ENCODE assay signal across 29 cellular contexts in genomic region chrX:734411-734810, GRCh38.
"Had no signal": no experiment of that assay in that cellular context is flagged by ENCODE, and none has a peak within 500 bp of the region (broad histone marks: within the 10 kb centered on the region; RNA-seq: fewer than 3 reads in every experiment).

No MANE protein-coding gene starts in this region.

- ATAC-seq: left colon; left lung; lower lobe of right lung; natural killer cell; right cardiac atrium; sciatic nerve; stimulated activated memory B cell treated with anti-CD40 and anti-IgM and Interleukin-4, amounts not matched to agents 10 μg/mL and 1 μg/mL and 100 μg/mL, for 72 hours; stimulated activated naive CD8-positive, alpha-beta T cell treated with anti-CD3 and anti-CD28 coated beads, Interleukin-15, amount 100 ng/mL, for 72 hours had no signal

- H3K4me1 Mint-ChIP-seq: mesothelial cell of epicardium; naive B cell; natural killer cell; stimulated activated memory B cell treated with anti-CD40 and anti-IgM and Interleukin-4, amounts not matched to agents 10 μg/mL and 1 μg/mL and 100 μg/mL, for 72 hours; stimulated activated naive CD8-positive, alpha-beta T cell treated with anti-CD3 and anti-CD28 coated beads, Interleukin-15, amount 100 ng/mL, for 72 hours had no signal

- DNase-seq: hippocampal formation; kidney; left colon; left lung; lower lobe of right lung; mammary epithelial cell; mesenchymal stem cell; naive B cell; natural killer cell; nephron progenitor cell; occipital lobe; right cardiac atrium; small intestine; stimulated activated CD4-positive, alpha-beta T cell treated with anti-CD3 and anti-CD28 coated beads, Interleukin-1b, Interleukin-23, amount 100 ng/mL, for 48 hours; stimulated activated CD4-positive, alpha-beta T cell treated with anti-CD3 and anti-CD28 coated beads, Interleukin-2, amount 100 ng/mL, for 48 hours; stimulated activated CD4-positive, alpha-beta T cell treated with anti-CD3 and anti-CD28 coated beads, Interleukin-4, amount 100 ng/mL, for 4 hours; stimulated activated CD8-positive, alpha-beta memory T cell treated with anti-CD3 and anti-CD28 coated beads, Interleukin-4, amount 100 ng/mL, for 48 hours; stimulated activated naive CD4-positive, alpha-beta T cell treated with Interleukin-2 at 50 U/mL for 16 hours; stimulated activated naive CD8-positive, alpha-beta T cell treated with anti-CD3 and anti-CD28 coated beads, Interleukin-15, amount 100 ng/mL, for 72 hours; testis; thyroid gland; transverse colon had no signal

- H3K9ac ChIP-seq: parathyroid adenoma had no signal

- H3K36me3 ChIP-seq: left lung, lower lobe of right lung, neutrophil, thyroid gland, transverse colon, upper lobe of left lung had no signal

- H3K27me3 ChIP-seq: left lung, neutrophil, testis, thyroid gland, transverse colon, upper lobe of left lung had no signal

- H3K4me3 Mint-ChIP-seq: mesothelial cell of epicardium; naive B cell; natural killer cell; nephron progenitor cell; stimulated activated memory B cell treated with anti-CD40 and anti-IgM and Interleukin-4, amounts not matched to agents 10 μg/mL and 1 μg/mL and 100 μg/mL, for 72 hours; stimulated activated naive CD8-positive, alpha-beta T cell treated with anti-CD3 and anti-CD28 coated beads, Interleukin-15, amount 100 ng/mL, for 72 hours had no signal

- H3K79me2 ChIP-seq: parathyroid adenoma had no signal

- H3K27me3 Mint-ChIP-seq: stimulated activated memory B cell treated with anti-CD40 and anti-IgM and Interleukin-4, amounts not matched to agents 10 μg/mL and 1 μg/mL and 100 μg/mL, for 72 hours; stimulated activated naive CD8-positive, alpha-beta T cell treated with anti-CD3 and anti-CD28 coated beads, Interleukin-15, amount 100 ng/mL, for 72 hours had no signal

- H3K4me3 ChIP-seq: left lung, lower lobe of right lung, testis, thyroid gland, transverse colon, upper lobe of left lung had no signal

- H3K4me1 ChIP-seq: left lung, lower lobe of right lung, parathyroid adenoma, testis, thyroid gland, transverse colon, upper lobe of left lung had no signal

- H3K9me3 Mint-ChIP-seq: mesothelial cell of epicardium; natural killer cell; stimulated activated naive CD8-positive, alpha-beta T cell treated with anti-CD3 and anti-CD28 coated beads, Interleukin-15, amount 100 ng/mL, for 72 hours had no signal

- H3K36me3 Mint-ChIP-seq: mesothelial cell of epicardium; naive B cell; natural killer cell; stimulated activated memory B cell treated with anti-CD40 and anti-IgM and Interleukin-4, amounts not matched to agents 10 μg/mL and 1 μg/mL and 100 μg/mL, for 72 hours had no signal

- H3K9me3 ChIP-seq: left lung, lower lobe of right lung, neutrophil, testis, thyroid gland, transverse colon, upper lobe of left lung had no signal

- H2AFZ ChIP-seq: parathyroid adenoma had no signal

- H3K27ac ChIP-seq: left lung, lower lobe of right lung, neutrophil, parathyroid adenoma, testis, thyroid gland, transverse colon, upper lobe of left lung had no signal

- H3K27ac Mint-ChIP-seq: mesothelial cell of epicardium; natural killer cell; nephron progenitor cell; progenitor cell of endocrine pancreas; stimulated activated memory B cell treated with anti-CD40 and anti-IgM and Interleukin-4, amounts not matched to agents 10 μg/mL and 1 μg/mL and 100 μg/mL, for 72 hours; stimulated activated naive CD8-positive, alpha-beta T cell treated with anti-CD3 and anti-CD28 coated beads, Interleukin-15, amount 100 ng/mL, for 72 hours had no signal
